In the genomic region with DNA sequence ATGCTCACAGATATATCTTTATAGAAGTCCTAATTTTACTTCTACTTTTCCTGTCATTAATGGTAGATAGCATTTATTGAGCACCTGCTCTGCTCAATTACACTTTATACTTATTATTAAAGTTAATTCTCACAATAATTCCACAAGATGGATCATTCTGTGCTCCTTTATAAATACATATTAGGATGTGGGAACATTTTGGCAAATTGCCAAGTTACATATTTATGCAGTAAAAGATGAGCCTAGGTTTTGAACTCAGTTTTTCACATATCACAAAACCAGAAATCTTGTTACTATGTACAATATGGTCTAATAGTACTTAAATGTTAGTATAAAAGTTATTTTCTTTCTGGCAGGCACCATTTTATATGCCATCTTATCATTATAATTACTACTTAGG, we compare ENCODE assay signal across 1 cellular context.
TF ChIP-seq lines count a peak whose summit lies in the region.

No MANE protein-coding gene starts in this region.

TF ChIP-seq in HEK293, 187 proteins besides CTCF, POLR2A, EP300 and RAD21 (continued from another document):
- no peak for TF ChIP-seq ZNF645 (tag by site-specific recombination; IDR thresholded peaks at IDR 0.05)
